ENCODE assay signal across 35 cellular contexts in the genomic region with DNA sequence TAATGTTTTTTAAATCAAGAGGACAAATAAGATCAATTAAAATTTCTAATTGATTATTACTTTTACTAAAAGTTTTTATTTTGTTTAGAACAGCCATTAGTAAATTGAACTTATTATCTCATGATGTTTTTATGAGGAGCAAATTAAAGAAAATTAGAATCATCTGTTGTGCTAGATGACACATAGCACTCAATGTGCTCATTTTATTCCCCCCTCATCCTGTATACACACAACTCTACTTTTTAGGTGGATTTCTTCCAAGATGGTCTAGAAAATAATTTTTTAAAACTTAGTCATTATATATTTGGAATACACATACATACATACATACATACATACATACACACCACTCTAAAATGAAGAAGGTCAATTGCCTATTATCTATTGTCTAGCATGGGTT.
"Had no signal": no experiment of that assay in that cellular context is flagged by ENCODE, and none has a peak within 500 bp of the region (broad histone marks: within the 10 kb centered on the region; RNA-seq: fewer than 3 reads in every experiment).

No MANE protein-coding gene starts in this region.

- H3K9ac ChIP-seq: KMS-11 had no signal

- H3K27ac ChIP-seq: KMS-11 had no signal

- DNase-seq: Karpas-422, Kasumi-1, KBM-7, KG1, MG63, MM.1S, MV-4-11, NCI-H1048, NCI-H1092, NCI-H1092 treated with DMSO at 0.1 percent for 48 hours, NCI-H1105, NCI-H1105 treated with DMSO at 0.1 percent for 48 hours, NCI-H1417, NCI-H1417 treated with DMSO at 0.1 percent for 48 hours, NCI-H1436, NCI-H1436 treated with DMSO at 0.1 percent for 48 hours, NCI-H146, NCI-H1694, NCI-H1694 treated with DMSO at 0.1 percent for 48 hours, NCI-H187, NCI-H187 treated with DMSO at 0.1 percent for 48 hours, NCI-H1930, NCI-H2029, NCI-H2029 treated with DMSO at 0.1 percent for 48 hours, NCI-H2081, NCI-H2081 treated with DMSO at 0.1 percent for 48 hours, NCI-H2107, NCI-H2171, NCI-H2171 treated with DMSO at 0.1 percent for 48 hours, NCI-H2227 treated with DMSO at 0.1 percent for 48 hours, NCI-H226, NCI-H345, NCI-H446, NCI-H446 treated with DMSO at 0.1 percent for 48 hours had no signal

- H3K4me3 ChIP-seq: MG63 had no signal

- H3K36me3 ChIP-seq: MG63 had no signal

- H3K27me3 ChIP-seq: MG63 had no signal

- H3K9me3 ChIP-seq: MG63 had no signal

- H3K4me2 ChIP-seq: KMS-11 had no signal
